ENCODE assay signal across 8 cellular contexts in genomic region chr6:43687437-43688347, GRCh38. TPM values are rescaled to one million over a fixed set of nuclear protein-coding genes. Genes with fewer than 3 reads are reported as not detected.
DNase-seq lines count a peak whose midpoint lies in the region; ATAC-seq and TF ChIP-seq lines count a peak whose summit lies in the region.

MRPS18A (minus strand) TSS chr6:43687791; CDS start chr6:43687779, 12 bp downstream.

- peak within 1 kb of the TSS; percentile 93 for H3K4me2 ChIP-seq in smooth muscle cell

- peak; percentile 23 for TF ChIP-seq POLR2A in breast epithelium (IDR thresholded peaks at IDR 0.05)

- peak within 1 kb of the TSS; percentile 69 for H3K27ac ChIP-seq in WERI-Rb-1
- H3K27ac ChIP-seq in breast epithelium = peak within 1 kb of the TSS; percentile 79 to 88
- peak within 1 kb of the TSS; percentile 79 for H3K27ac ChIP-seq in smooth muscle cell (ENCODE audit: low read depth)

- H2AFZ ChIP-seq in smooth muscle cell (ENCODE audit: low read depth) = peak within 1 kb of the TSS; percentile 65

- H3K36me3 ChIP-seq in WERI-Rb-1 (peaks cover 25% of the 10 kb centered on the region), breast epithelium (no peaks in the 10 kb centered on the region), smooth muscle cell (ENCODE audit: low read depth) (no peaks in the 10 kb centered on the region)

- peak; percentile 57 for ATAC-seq in GM18519 (IDR thresholded peaks at IDR 0.05; ENCODE audit: low FRiP score, unreplicated experiment)
- ATAC-seq in HG03045 (IDR thresholded peaks at IDR 0.05; ENCODE audit: unreplicated experiment) = peak; percentile 87

- intact Hi-C loops in breast epithelium (cut with DNase I; ENCODE audit: low total_unique reads) = no loop called here

- H3K79me2 ChIP-seq in smooth muscle cell (ENCODE audit: low read depth) = peaks cover 49% of the 10 kb centered on the region

- peak within 1 kb of the TSS; percentile 90 for H3K4me3 ChIP-seq in WERI-Rb-1 (ENCODE audit: low read depth, low read length)
- H3K4me3 ChIP-seq in breast epithelium = peak within 1 kb of the TSS; percentile 72 to 90 (median 86)
- H3K4me3 ChIP-seq in smooth muscle cell = peak within 1 kb of the TSS; percentile 86

- no peak for TF ChIP-seq CTCF in WERI-Rb-1 (IDR thresholded peaks at IDR 0.05; ENCODE audit: low read depth, low read length)
- TF ChIP-seq CTCF in breast epithelium (IDR thresholded peaks at IDR 0.05) = no peak
- no peak for TF ChIP-seq CTCF in smooth muscle cell (IDR thresholded peaks at IDR 0.05; ENCODE audit: borderline replicate concordance, insufficient read depth, poor library complexity, severe bottlenecking)

- H4K20me1 ChIP-seq in smooth muscle cell (ENCODE audit: low read depth) = peaks cover 34% of the 10 kb centered on the region

- H3K9ac ChIP-seq in smooth muscle cell (ENCODE audit: low read depth) = peak within 1 kb of the TSS; percentile 87

- no peaks in the 10 kb centered on the region for H3F3A ChIP-seq in smooth muscle cell (ENCODE audit: low read depth)

- H3K27me3 ChIP-seq in WERI-Rb-1 (ENCODE audit: insufficient read depth, low read depth, severe bottlenecking) (no peaks in the 10 kb centered on the region), breast epithelium (no peaks in the 10 kb centered on the region), smooth muscle cell (ENCODE audit: low read depth) (no peaks in the 10 kb centered on the region)

- 10% methylated on average over 35 of the region's 43 CpGs for WGBS in smooth muscle cell (ENCODE audit: low lambda C conversion rate)

- H3K4me1 ChIP-seq in breast epithelium (peaks cover 3 to 6% of the 10 kb centered on the region in 2 donors), smooth muscle cell (ENCODE audit: low read depth) (peaks cover 13% of the 10 kb centered on the region)

- peak; percentile 57 for DNase-seq in A172 (ENCODE audit: low spot score)
- peak; percentile 91 for DNase-seq in NCI-H2171 treated with DMSO at 0.1 percent for 48 hours (lab: John Stamatoyannopoulos, UW)
- peak; percentile 91 for DNase-seq in WERI-Rb-1
- DNase-seq in breast epithelium (ENCODE audit: low spot score in 2 of 2) = peak; percentile 73 to 83
- DNase-seq in iPS-NIHi7 (ENCODE audit: extremely low spot score) = peak; percentile 89
- DNase-seq in smooth muscle cell (lab: John Stamatoyannopoulos, UW; ENCODE audit: unreplicated experiment) = peak; percentile 26

- no peaks in the 10 kb centered on the region for H3K9me3 ChIP-seq in WERI-Rb-1 (ENCODE audit: severe bottlenecking)
- no peaks in the 10 kb centered on the region for H3K9me3 ChIP-seq in breast epithelium
- no peaks in the 10 kb centered on the region for H3K9me3 ChIP-seq in smooth muscle cell (replicated peaks; ENCODE audit: low read depth)

RNA-seq across cellular contexts. Expression of gene MRPS18A, which starts in this region (rescaled TPM):
- 84.5 and 93.4 TPM in 2 replicates for total RNA-seq in A172 (2014; rRNA removed; shearing (Covaris generic))
- total RNA-seq in breast epithelium = 10 to 100 TPM; 37.7 to 63.2 (median 40.6) TPM
- total RNA-seq in smooth muscle cell = 30.9 and 40.4 TPM in 2 replicates
- 59.9 and 73.7 TPM in 2 replicates for polyA plus RNA-seq in smooth muscle cell

Comparison
In these comparisons a context has a peak if more than half of its experiments do, and no peak if none do; other contexts are left out.
1. Peak in every context shown above with its lines: DNase-seq, ATAC-seq, H3K4me3 ChIP-seq and H3K27ac ChIP-seq.
2. DNase-seq: peak in every context shown above with its lines; median percentile 91 in NCI-H2171 treated with DMSO at 0.1 percent for 48 hours; 91 in WERI-Rb-1; 89 in iPS-NIHi7; 78 in breast epithelium; 57 in A172; 26 in smooth muscle cell.